Comparison of ENCODE assay signal across 8 cellular contexts in genomic region chr12:9448648-9449047, GRCh38.
DNase-seq lines count a peak whose midpoint lies in the region; ATAC-seq and TF ChIP-seq lines count a peak whose summit lies in the region.
"Not testable (repeated sequence)": the region's sequence is repeated elsewhere in the genome, so short reads cannot be mapped to it uniquely, and the experiment has no call there.

No MANE protein-coding gene starts in this region.

- 8 to 18% methylated on average over 6 of the region's 10 CpGs for WGBS in body of pancreas, 2 donors
- WGBS in lung, 2 donors: 20 to 54% methylated on average over 7 to 9 of the region's 10 CpGs

- not testable (repeated sequence) for H3K27ac ChIP-seq in A673 (ENCODE audit: low read depth, low read length, poor library complexity, severe bottlenecking); lung (ENCODE audit: low read depth in 1 of 2, low read length in 1 of 2)
- H3K27ac ChIP-seq in body of pancreas: peak overlapping the region in 3 of 4 donors; percentile 62 to 64 (median 62)

- not testable (repeated sequence) for TF ChIP-seq CTCF in A673 (conservative IDR thresholded peaks at IDR 0.05; ENCODE audit: low read depth, low read length); body of pancreas (IDR thresholded peaks at IDR 0.05); fibroblast of villous mesenchyme (IDR thresholded peaks at IDR 0.05; ENCODE audit: insufficient read depth, low read depth, low read length); lung (IDR thresholded peaks at IDR 0.05; ENCODE audit: control extremely low read depth, extremely low read depth); retinal pigment epithelial cell (conservative IDR thresholded peaks at IDR 0.05; ENCODE audit: low read depth, low read length)

- H3K4me1 ChIP-seq in A673 (ENCODE audit: insufficient read depth, low read length, poor library complexity, severe bottlenecking); body of pancreas; lung (ENCODE audit: control insufficient read depth in 2 of 2, insufficient read depth in 2 of 2, low read length in 2 of 2): not testable (repeated sequence)

- H3K36me3 Mint-ChIP-seq in T-helper 2 cell treated with Interferon-gamma antibody and Interleukin-4, amounts not matched to agents 5 μg/mL and 100 μg/mL, for 36 hours (ENCODE audit: low read depth): not testable (repeated sequence)

- TSS peak; percentile 64 for BruUV-seq in A673 (replicated peaks; lab: Mats Ljungman, UMichigan)

- peak; percentile 33 for ATAC-seq in body of pancreas
- not testable (repeated sequence) for ATAC-seq in lung (ENCODE audit: insufficient read depth, low FRiP score)

- intact Hi-C loops in A673 (cut with micrococcal nuclease; ENCODE audit: unreplicated experiment); body of pancreas (cut with DNase I): not testable (repeated sequence)

- peaks cover 22% of the 10 kb centered on the region for H3K4me1 Mint-ChIP-seq in T-helper 2 cell treated with Interferon-gamma antibody and Interleukin-4, amounts not matched to agents 5 μg/mL and 100 μg/mL, for 36 hours (ENCODE audit: low read depth)

- H3K4me3 ChIP-seq in A673 (ENCODE audit: low read depth, low read length, poor library complexity, severe bottlenecking): peak overlapping the region; percentile 63
- H3K4me3 ChIP-seq in GM08714 (ENCODE audit: low read length): peak overlapping the region; percentile 59; the same call in 1 of the 2 replicates
- peak overlapping the region; percentile 25 to 48 for H3K4me3 ChIP-seq in body of pancreas
- H3K4me3 ChIP-seq in fibroblast of villous mesenchyme (ENCODE audit: low read depth, low read length): peak overlapping the region; percentile 64
- peak overlapping the region; percentile 65 for H3K4me3 ChIP-seq in lung
- H3K4me3 ChIP-seq in retinal pigment epithelial cell (ENCODE audit: low read length): peak overlapping the region; percentile 70

- POLR2A ChIA-PET in A673 (lab: Charles Lee; ENCODE audit: low non-redundant PET): not testable (repeated sequence)

- H3K36me3 ChIP-seq in A673 (ENCODE audit: insufficient read depth, low read length, poor library complexity, severe bottlenecking); body of pancreas (replicated peaks in 1 of 2; ENCODE audit: insufficient read depth in 1 of 2, low read depth in 2 of 2); lung (ENCODE audit: control insufficient read depth in 2 of 2, insufficient read depth in 2 of 2, low read length in 2 of 2): not testable (repeated sequence)

- not testable (repeated sequence) for H3K27me3 Mint-ChIP-seq in T-helper 2 cell treated with Interferon-gamma antibody and Interleukin-4, amounts not matched to agents 5 μg/mL and 100 μg/mL, for 36 hours (ENCODE audit: low read depth)

- CTCF ChIA-PET in A673 (lab: Charles Lee): not testable (repeated sequence)

- DNase-seq in A673 (ENCODE audit: low spot score); T-helper 2 cell treated with Interferon-gamma antibody and Interleukin-4, amounts not matched to agents 5 μg/mL and 100 μg/mL, for 36 hours (ENCODE audit: low spot score); body of pancreas; fibroblast of villous mesenchyme (ENCODE audit: low read depth); lung (ENCODE audit: low spot score); retinal pigment epithelial cell (ENCODE audit: low read depth): not testable (repeated sequence)
- peak; percentile 16 to 83 (median 66) for DNase-seq in NCI-H1417 (lab: John Stamatoyannopoulos, UW)

- TF ChIP-seq POLR2A in body of pancreas (IDR thresholded peaks at IDR 0.05): not testable (repeated sequence)

- H3K27ac Mint-ChIP-seq in T-helper 2 cell treated with Interferon-gamma antibody and Interleukin-4, amounts not matched to agents 5 μg/mL and 100 μg/mL, for 36 hours: peak overlapping the region; percentile 92

- H3K27me3 ChIP-seq in A673 (replicated peaks; ENCODE audit: insufficient read depth, low read depth, low read length, poor library complexity); body of pancreas; lung (ENCODE audit: control insufficient read depth, insufficient read depth): not testable (repeated sequence)

- not testable (repeated sequence) for H3K9me3 Mint-ChIP-seq in T-helper 2 cell treated with Interferon-gamma antibody and Interleukin-4, amounts not matched to agents 5 μg/mL and 100 μg/mL, for 36 hours

- H3K9me3 ChIP-seq in A673 (ENCODE audit: low read depth, low read length, poor library complexity, severe bottlenecking); body of pancreas; lung (ENCODE audit: control insufficient read depth in 2 of 2, insufficient read depth in 1 of 2, low read length in 1 of 2): not testable (repeated sequence)

- peak overlapping the region; percentile 99 for H3K4me3 Mint-ChIP-seq in T-helper 2 cell treated with Interferon-gamma antibody and Interleukin-4, amounts not matched to agents 5 μg/mL and 100 μg/mL, for 36 hours
